ENCODE assay signal across 8 cellular contexts in the genomic region with DNA sequence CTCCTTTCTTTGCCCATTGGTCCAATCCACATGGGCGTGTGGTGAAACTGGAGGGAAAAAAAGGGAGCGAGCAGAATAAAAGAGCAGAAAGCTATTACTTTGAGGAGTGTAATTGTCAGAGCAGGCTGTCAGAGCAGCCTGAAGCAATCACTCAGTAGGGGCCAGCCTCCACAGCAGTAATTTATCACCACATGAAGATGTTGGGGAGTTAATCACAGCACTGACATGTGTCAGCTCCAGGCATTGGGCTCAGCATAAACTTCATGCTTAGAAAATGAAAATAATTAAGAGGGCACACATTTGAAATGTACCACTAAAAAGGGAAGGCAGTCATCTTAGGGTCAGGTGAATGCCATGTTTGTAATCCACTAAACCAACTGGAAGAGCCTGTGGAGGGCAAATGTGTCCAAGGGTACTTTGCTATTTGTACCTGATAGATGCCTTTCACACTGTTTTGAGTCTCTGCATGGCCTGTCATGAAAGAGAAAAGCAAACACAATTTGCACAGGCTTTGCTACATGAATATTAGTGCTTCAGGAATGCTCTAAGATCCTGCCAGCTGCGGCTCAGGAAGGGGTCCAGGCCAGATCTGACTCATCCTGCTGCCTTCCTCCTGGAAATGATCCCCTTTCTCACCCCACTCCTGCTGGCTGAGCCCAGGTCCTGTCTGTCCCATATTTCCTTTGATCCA. TPM values are rescaled to one million over a fixed set of nuclear protein-coding genes. Genes with fewer than 3 reads are reported as not detected.
A peak's percentile ranks its signal among the peaks of the same experiment; 100 is the strongest.
DNase-seq lines count a peak whose midpoint lies in the region; TF ChIP-seq lines count a peak whose summit lies in the region.

No MANE protein-coding gene starts in this region.

- no peaks in the 10 kb centered on the region for H3K27me3 ChIP-seq in mucosa of rectum (ENCODE audit: control insufficient read depth in 2 of 2, insufficient read depth in 2 of 2, low read length in 2 of 2)

- peaks cover 51% of the 10 kb centered on the region for H3K4me1 Mint-ChIP-seq in brain
- H3K4me1 Mint-ChIP-seq in nephron progenitor cell, result peaks cover 55% of the 10 kb centered on the region

- H3K9me3 Mint-ChIP-seq in brain, result peaks cover 0 to under 1% (median 0%) of the 10 kb centered on the region in 5 experiments
- no peaks in the 10 kb centered on the region for H3K9me3 Mint-ChIP-seq in nephron progenitor cell

- peak overlapping the region; percentile 98 for H3K27ac ChIP-seq in KOPT-K1 (ENCODE audit: low read depth, low read length, poor library complexity, severe bottlenecking)
- peak overlapping the region; percentile 43 to 46 for H3K27ac ChIP-seq in mucosa of rectum (ENCODE audit: low read depth in 2 of 2, low read length in 2 of 2)

- DNase-seq in AG08396 (ENCODE audit: low spot score), result peak; percentile 63
- no peak for DNase-seq in nephron progenitor cell
- DNase-seq in germinal center (ENCODE audit: low spot score), result no peak
- DNase-seq in NK-92 treated with Interleukin-12 subunit alpha and Interleukin-12 subunit beta, amount 100 ng/mL, for 24 hours (lab: John Stamatoyannopoulos, UW), result no peak
- DNase-seq in HuH-7 (ENCODE audit: low spot score), result no peak

- peaks cover 70% of the 10 kb centered on the region for H3K27me3 Mint-ChIP-seq in brain
- peaks cover 33% of the 10 kb centered on the region for H3K27me3 Mint-ChIP-seq in nephron progenitor cell (ENCODE audit: low read depth, poor library complexity)

- peaks cover 12% of the 10 kb centered on the region for H3K36me3 ChIP-seq in KOPT-K1 (ENCODE audit: insufficient read depth, low read length)
- H3K36me3 ChIP-seq in mucosa of rectum (ENCODE audit: control insufficient read depth in 2 of 2, insufficient read depth in 2 of 2, low read length in 2 of 2), result peaks cover 8 to 11% of the 10 kb centered on the region in 2 donors

- H3K9me3 ChIP-seq in KOPT-K1 (ENCODE audit: insufficient read depth, low read length, poor library complexity, severe bottlenecking), result no peaks in the 10 kb centered on the region
- H3K9me3 ChIP-seq in mucosa of rectum (ENCODE audit: control insufficient read depth in 2 of 2, low read length in 2 of 2), result no peaks in the 10 kb centered on the region

- peak overlapping the region; percentile 20 to 46 for H3K9ac ChIP-seq in mucosa of rectum (ENCODE audit: low read depth in 1 of 2, low read length in 2 of 2)

- TF ChIP-seq CTCF in brain (conservative IDR thresholded peaks at IDR 0.05) (no peak), nephron progenitor cell (IDR thresholded peaks at IDR 0.05) (no peak)

- H3K36me3 Mint-ChIP-seq in brain, result no peaks in the 10 kb centered on the region
- H3K36me3 Mint-ChIP-seq in nephron progenitor cell (ENCODE audit: low read depth), result no peaks in the 10 kb centered on the region

- H3K4me1 ChIP-seq in mucosa of rectum (ENCODE audit: control insufficient read depth in 2 of 2, insufficient read depth in 2 of 2, low read length in 2 of 2), result peaks cover 10 to 11% of the 10 kb centered on the region in 2 donors

- H3K27ac Mint-ChIP-seq in brain (peak overlapping the region in 2 of 5 experiments; percentile 41 to 74), nephron progenitor cell (no peak overlapping the region)

- peak overlapping the region in 1 of 2 donors; percentile 46 for H3K4me3 ChIP-seq in mucosa of rectum (ENCODE audit: low read length in 2 of 2)

- H3K4me3 Mint-ChIP-seq in brain (peak overlapping the region in 3 of 5 experiments; percentile 18 to 72 (median 62)), nephron progenitor cell (no peak overlapping the region)

RNA-seq across cellular contexts. Expression of a gene that starts 2.9 kb away (rescaled TPM):
- polyA plus RNA-seq in brain (ENCODE audit: insufficient read depth, low read depth, low replicate concordance), result 1.1 TPM
